ENCODE assay signal across 16 cellular contexts in the genomic region with DNA sequence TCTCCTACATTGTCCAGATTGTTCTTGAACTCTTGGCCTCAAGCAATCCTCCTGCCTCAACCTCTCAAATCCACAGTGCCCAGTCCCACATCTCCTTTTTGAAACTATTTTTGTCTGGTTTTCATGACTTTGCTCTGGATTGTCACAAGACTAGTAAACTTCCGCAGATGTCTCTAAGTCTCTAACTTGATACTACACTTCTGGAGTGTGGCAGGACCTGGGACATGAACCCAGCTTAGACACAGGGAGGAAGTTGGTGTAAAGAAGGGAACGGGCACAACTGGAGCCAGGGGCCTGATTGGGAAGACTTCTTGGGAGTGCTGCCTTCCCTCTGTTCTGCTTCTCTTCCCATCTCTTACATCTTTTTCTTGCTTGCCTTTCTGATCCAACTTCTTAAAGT. TPM values are rescaled to one million over a fixed set of nuclear protein-coding genes. Genes with fewer than 3 reads are reported as not detected.
DNase-seq lines count a peak whose midpoint lies in the region; ATAC-seq and TF ChIP-seq lines count a peak whose summit lies in the region.
"Had no signal": no experiment of that assay in that cellular context is flagged by ENCODE, and none has a peak within 500 bp of the region (broad histone marks: within the 10 kb centered on the region; RNA-seq: fewer than 3 reads in every experiment).

No MANE protein-coding gene starts in this region.

- H3K4me1 ChIP-seq in BE2C = peaks cover 7% of the 10 kb centered on the region; the same call in 1 of the 2 replicates
- H3K4me1 ChIP-seq: HAP-1 had no signal

- no peak overlapping the region for H3K4me3 Mint-ChIP-seq in activated naive CD8-positive, alpha-beta T cell treated with anti-CD3 and anti-CD28 coated beads, Interleukin-2, amount 10 ng/mL, durations not matched to agents 7 days and 5 days
- H3K4me3 Mint-ChIP-seq in activated naive CD8-positive, alpha-beta T cell treated with anti-CD3 and anti-CD28 coated beads for 36 hours = no peak overlapping the region
- peak overlapping the region; percentile 25 for H3K4me3 Mint-ChIP-seq in T-helper 17 cell
- H3K4me3 Mint-ChIP-seq in stimulated activated effector memory CD8-positive, alpha-beta T cell treated with anti-CD3 and anti-CD28 coated beads, Interleukin-12 subunit alpha, Interleukin-12 subunit beta, amount 100 ng/mL, for 72 hours = no peak overlapping the region
- H3K4me3 Mint-ChIP-seq: CD8-positive, alpha-beta T cell had no signal

- POLR2A ChIA-PET in activated naive CD8-positive, alpha-beta T cell treated with anti-CD3 and anti-CD28 coated beads, Interleukin-2, amount 10 ng/mL, durations not matched to agents 7 days and 5 days (lab: Charles Lee) = no interaction called here

- no peak for ATAC-seq in activated naive CD8-positive, alpha-beta T cell treated with anti-CD3 and anti-CD28 coated beads, Interleukin-2, amount 10 ng/mL, durations not matched to agents 7 days and 5 days (ENCODE audit: low read depth)
- ATAC-seq in T-helper 17 cell = no peak
- no peak for ATAC-seq in stimulated activated effector memory CD8-positive, alpha-beta T cell treated with anti-CD3 and anti-CD28 coated beads, Interleukin-12 subunit alpha, Interleukin-12 subunit beta, amount 100 ng/mL, for 72 hours
- no peak for ATAC-seq in GM18502 (IDR thresholded peaks at IDR 0.05; ENCODE audit: poor library complexity, unreplicated experiment)
- ATAC-seq: CD8-positive, alpha-beta T cell had no signal

- H3K4me3 ChIP-seq in BE2C (ENCODE audit: low read depth, low read length) = no peak overlapping the region
- H3K4me3 ChIP-seq: HAP-1, PC-9 had no signal

- no peaks in the 10 kb centered on the region for H3K27me3 ChIP-seq in BE2C

- peaks cover 46% of the 10 kb centered on the region for H3K4me1 Mint-ChIP-seq in activated naive CD8-positive, alpha-beta T cell treated with anti-CD3 and anti-CD28 coated beads, Interleukin-2, amount 10 ng/mL, durations not matched to agents 7 days and 5 days
- H3K4me1 Mint-ChIP-seq in activated naive CD8-positive, alpha-beta T cell treated with anti-CD3 and anti-CD28 coated beads for 36 hours = peaks cover 45% of the 10 kb centered on the region
- peaks cover 38% of the 10 kb centered on the region for H3K4me1 Mint-ChIP-seq in T-helper 17 cell
- peaks cover 50% of the 10 kb centered on the region for H3K4me1 Mint-ChIP-seq in stimulated activated effector memory CD8-positive, alpha-beta T cell treated with anti-CD3 and anti-CD28 coated beads, Interleukin-12 subunit alpha, Interleukin-12 subunit beta, amount 100 ng/mL, for 72 hours

- H3K27me3 Mint-ChIP-seq in activated naive CD8-positive, alpha-beta T cell treated with anti-CD3 and anti-CD28 coated beads, Interleukin-2, amount 10 ng/mL, durations not matched to agents 7 days and 5 days = peaks cover 9% of the 10 kb centered on the region
- no peaks in the 10 kb centered on the region for H3K27me3 Mint-ChIP-seq in activated naive CD8-positive, alpha-beta T cell treated with anti-CD3 and anti-CD28 coated beads for 36 hours
- peaks cover 6% of the 10 kb centered on the region for H3K27me3 Mint-ChIP-seq in T-helper 17 cell

- peaks cover 22% of the 10 kb centered on the region for H3K36me3 Mint-ChIP-seq in activated naive CD8-positive, alpha-beta T cell treated with anti-CD3 and anti-CD28 coated beads, Interleukin-2, amount 10 ng/mL, durations not matched to agents 7 days and 5 days
- peaks cover 18% of the 10 kb centered on the region for H3K36me3 Mint-ChIP-seq in activated naive CD8-positive, alpha-beta T cell treated with anti-CD3 and anti-CD28 coated beads for 36 hours
- peaks cover 8% of the 10 kb centered on the region for H3K36me3 Mint-ChIP-seq in T-helper 17 cell (ENCODE audit: low read depth)
- H3K36me3 Mint-ChIP-seq in stimulated activated effector memory CD8-positive, alpha-beta T cell treated with anti-CD3 and anti-CD28 coated beads, Interleukin-12 subunit alpha, Interleukin-12 subunit beta, amount 100 ng/mL, for 72 hours = peaks cover 6% of the 10 kb centered on the region
- H3K36me3 Mint-ChIP-seq: CD8-positive, alpha-beta T cell had no signal

- TF ChIP-seq CTCF in BE2C (IDR thresholded peaks at IDR 0.05; ENCODE audit: low read depth, low read length) = no peak

- H3K9me3 ChIP-seq in T-helper 17 cell (ENCODE audit: control insufficient read depth, low read length, poor library complexity, severe bottlenecking) (no peaks in the 10 kb centered on the region), BE2C (no peaks in the 10 kb centered on the region)

- H3K9me3 Mint-ChIP-seq in activated naive CD8-positive, alpha-beta T cell treated with anti-CD3 and anti-CD28 coated beads, Interleukin-2, amount 10 ng/mL, durations not matched to agents 7 days and 5 days = peaks cover 17% of the 10 kb centered on the region
- peaks cover 21% of the 10 kb centered on the region for H3K9me3 Mint-ChIP-seq in activated naive CD8-positive, alpha-beta T cell treated with anti-CD3 and anti-CD28 coated beads for 36 hours
- peaks cover 3% of the 10 kb centered on the region for H3K9me3 Mint-ChIP-seq in stimulated activated effector memory CD8-positive, alpha-beta T cell treated with anti-CD3 and anti-CD28 coated beads, Interleukin-12 subunit alpha, Interleukin-12 subunit beta, amount 100 ng/mL, for 72 hours

- peak overlapping the region; percentile 88 for H3K27ac Mint-ChIP-seq in activated naive CD8-positive, alpha-beta T cell treated with anti-CD3 and anti-CD28 coated beads, Interleukin-2, amount 10 ng/mL, durations not matched to agents 7 days and 5 days
- H3K27ac Mint-ChIP-seq in activated naive CD8-positive, alpha-beta T cell treated with anti-CD3 and anti-CD28 coated beads for 36 hours = no peak overlapping the region
- no peak overlapping the region for H3K27ac Mint-ChIP-seq in T-helper 17 cell
- peak overlapping the region; percentile 49 for H3K27ac Mint-ChIP-seq in stimulated activated effector memory CD8-positive, alpha-beta T cell treated with anti-CD3 and anti-CD28 coated beads, Interleukin-12 subunit alpha, Interleukin-12 subunit beta, amount 100 ng/mL, for 72 hours
- H3K27ac Mint-ChIP-seq: CD8-positive, alpha-beta T cell had no signal

- no peak for DNase-seq in activated naive CD8-positive, alpha-beta T cell treated with anti-CD3 and anti-CD28 coated beads, Interleukin-2, amount 10 ng/mL, durations not matched to agents 7 days and 5 days
- no peak for DNase-seq in activated naive CD8-positive, alpha-beta T cell treated with anti-CD3 and anti-CD28 coated beads for 36 hours
- DNase-seq in CD1c-positive myeloid dendritic cell (ENCODE audit: extremely low spot score) (peak; percentile 32), T-helper 17 cell (no peak), islet precursor cell (no peak), BE2C (no peak)
- no peak for DNase-seq in stimulated activated effector memory CD8-positive, alpha-beta T cell treated with anti-CD3 and anti-CD28 coated beads, Interleukin-12 subunit alpha, Interleukin-12 subunit beta, amount 100 ng/mL, for 72 hours (ENCODE audit: low spot score in 2 of 2)
- DNase-seq: CD8-positive, alpha-beta T cell; DMS79 treated with DMSO at 0.1 percent for 48 hours; NCI-H1417; NCI-H1930; NCI-H2171 treated with DMSO at 0.1 percent for 48 hours; NCI-H446 treated with DMSO at 0.1 percent for 48 hours; PC-9 had no signal

- no peaks in the 10 kb centered on the region for H3K36me3 ChIP-seq in BE2C
- H3K36me3 ChIP-seq: HAP-1 had no signal

RNA-seq across cellular contexts. Expression of gene DISC1, which starts 16.2 kb away (rescaled TPM):
- total RNA-seq in activated naive CD8-positive, alpha-beta T cell treated with anti-CD3 and anti-CD28 coated beads, Interleukin-2, amount 10 ng/mL, durations not matched to agents 7 days and 5 days = 10 to 100 TPM in 1 of 2 experiments, 1 to 10 TPM in 1; 9.8 to 11.2 TPM
- total RNA-seq in activated naive CD8-positive, alpha-beta T cell treated with anti-CD3 and anti-CD28 coated beads for 36 hours = 1 to 10 TPM; 1.7 to 2.0 TPM
- total RNA-seq in T-helper 17 cell = 10 to 100 TPM; 16.2 to 17.4 TPM
- polyA plus RNA-seq in BE2C (2012; ENCODE audit: insufficient read depth, insufficient read length, low read depth) = 2.1 TPM

Comparison
In these comparisons a context has a peak if more than half of its experiments do, and no peak if none do; other contexts are left out.
1. H3K27ac Mint-ChIP-seq: peak in activated naive CD8-positive, alpha-beta T cell treated with anti-CD3 and anti-CD28 coated beads, Interleukin-2, amount 10 ng/mL, durations not matched to agents 7 days and 5 days (single experiment) and stimulated activated effector memory CD8-positive, alpha-beta T cell treated with anti-CD3 and anti-CD28 coated beads, Interleukin-12 subunit alpha, Interleukin-12 subunit beta, amount 100 ng/mL, for 72 hours (single experiment); none in activated naive CD8-positive, alpha-beta T cell treated with anti-CD3 and anti-CD28 coated beads for 36 hours (single experiment) and T-helper 17 cell (single experiment).